12 cellular contexts compared by ENCODE assay signal in genomic region chr11:13288375-13289029, GRCh38. TPM values are rescaled to one million over a fixed set of nuclear protein-coding genes. Genes with fewer than 3 reads are reported as not detected.
A peak's percentile ranks its signal among the peaks of the same experiment; 100 is the strongest.
DNase-seq lines count a peak whose midpoint lies in the region; ATAC-seq, FAIRE-seq and TF ChIP-seq lines count a peak whose summit lies in the region.
"Had no signal": no experiment of that assay in that cellular context is flagged by ENCODE, and none has a peak within 500 bp of the region (broad histone marks: within the 10 kb centered on the region; RNA-seq: fewer than 3 reads in every experiment).

No MANE protein-coding gene starts in this region.

- ATAC-seq in GM18867 (IDR thresholded peaks at IDR 0.05; ENCODE audit: unreplicated experiment) (peak; percentile 58), HepG2 (no peak)

- no peak for TF ChIP-seq RAD21 in HepG2 (CRISPR knock-in tag; IDR thresholded peaks at IDR 0.05)

- no peaks in the 10 kb centered on the region for H3K9me3 ChIP-seq in CD4-positive, alpha-beta memory T cell (ENCODE audit: control insufficient read depth in 1 of 2, low read length in 2 of 2)
- no peaks in the 10 kb centered on the region for H3K9me3 ChIP-seq in HepG2 (ENCODE audit: low read length)
- H3K9me3 ChIP-seq: pancreas had no signal

- POLR2A ChIA-PET in CD4-positive, alpha-beta memory T cell (lab: Charles Lee; ENCODE audit: partially characterized antibody) = no interaction called here
- POLR2A ChIA-PET in HepG2 (lab: Yijun Ruan, JAX) = no interaction called here

- no peaks in the 10 kb centered on the region for H3K27me3 Mint-ChIP-seq in CD4-positive, alpha-beta memory T cell
- H3K27me3 Mint-ChIP-seq: CD4-positive, alpha-beta T cell had no signal

- BruUV-seq in HepG2 (replicated peaks; lab: Mats Ljungman, UMichigan) = no TSS peak

- no peak overlapping the region for H2AFZ ChIP-seq in HepG2 (ENCODE audit: low read length)

- no peak overlapping the region for H3K4me2 ChIP-seq in HepG2 (ENCODE audit: low read depth, low read length)

- no peaks in the 10 kb centered on the region for H3K27me3 ChIP-seq in CD4-positive, alpha-beta memory T cell (ENCODE audit: insufficient read depth, low read length)
- H3K27me3 ChIP-seq in HepG2 (ENCODE audit: control insufficient read depth in 1 of 2, insufficient read depth in 2 of 2, low read length in 2 of 2) = no peaks in the 10 kb centered on the region; a peak in 1 of 5 replicates
- H3K27me3 ChIP-seq: pancreas had no signal

- TF ChIP-seq CTCF in fibroblast of the aortic adventitia (IDR thresholded peaks at IDR 0.05; ENCODE audit: insufficient read depth, low read length) (no peak), HepG2 (CRISPR knock-in tag; IDR thresholded peaks at IDR 0.05) (no peak)

- H3K9ac ChIP-seq in HepG2 (ENCODE audit: insufficient read depth, low read depth, low read length) = no peak overlapping the region

- peaks cover 62 to 98% (median 77%) of the 10 kb centered on the region in 4 donors for H3K4me1 Mint-ChIP-seq in CD4-positive, alpha-beta memory T cell

- peaks cover 0 to 10% of the 10 kb centered on the region in 2 donors for H3K36me3 Mint-ChIP-seq in CD4-positive, alpha-beta memory T cell

- in situ Hi-C loops in HepG2 (cut with HindIII; ENCODE audit: extremely low pct_ligation_motif_present, low pct_unique_long_range_greater_than_20kb) = no loop called here

- no peak overlapping the region for H3K27ac ChIP-seq in CD4-positive, alpha-beta memory T cell (ENCODE audit: low read depth, low read length)
- H3K27ac ChIP-seq in HepG2 (ENCODE audit: extremely low read length, insufficient read depth, low read length) = no peak overlapping the region
- H3K27ac ChIP-seq: pancreas had no signal

- CTCF ChIA-PET in CD4-positive, alpha-beta memory T cell (lab: Charles Lee; ENCODE audit: partially characterized antibody) = no interaction called here
- CTCF ChIA-PET in HepG2 (lab: Yijun Ruan, JAX; ENCODE audit: low intra/inter-chr PET ratio, low total read pairs) = no interaction called here

- whole genome bisulfite sequencing in HepG2 (ENCODE audit: low lambda C conversion rate) = 35% methylated on average over 3 of the region's 3 CpGs

- FAIRE-seq in HepG2 (lab: Jason Lieb, UNC) = no peak
- FAIRE-seq: H1, pancreas had no signal

- no peak for TF ChIP-seq POLR2A in HepG2 (IDR thresholded peaks at IDR 0.05; ENCODE audit: insufficient read depth in 1 of 2, low read depth in 2 of 2, low read length in 2 of 2)

- peak overlapping the region in 6 of 7 donors; percentile 11 to 77 (median 56) for H3K27ac Mint-ChIP-seq in CD4-positive, alpha-beta memory T cell
- H3K27ac Mint-ChIP-seq: CD4-positive, alpha-beta T cell had no signal

- no peaks in the 10 kb centered on the region for H3K36me3 ChIP-seq in CD4-positive, alpha-beta memory T cell (ENCODE audit: insufficient read depth, low read length)
- H3K36me3 ChIP-seq in HepG2 (replicated peaks in 1 of 2; ENCODE audit: control insufficient read depth in 1 of 2, insufficient read depth in 2 of 2, low read length in 2 of 2) = no peaks in the 10 kb centered on the region
- H3K36me3 ChIP-seq: pancreas had no signal

- TF ChIP-seq EP300 in HepG2 (IDR thresholded peaks at IDR 0.05; ENCODE audit: low read depth in 2 of 2, low read length in 2 of 2) (no peak), HepG2 (CRISPR knock-in tag; IDR thresholded peaks at IDR 0.05; ENCODE audit: borderline replicate concordance) (no peak)

- no peak overlapping the region for H3K4me3 ChIP-seq in CD4-positive, alpha-beta memory T cell (ENCODE audit: low read length in 2 of 2)
- H3K4me3 ChIP-seq in fibroblast of the aortic adventitia (ENCODE audit: low read depth, low read length) (no peak overlapping the region), HepG2 (replicated peaks in 1 of 3; ENCODE audit: insufficient read depth in 1 of 3, low read depth in 2 of 3, low read length in 3 of 3) (no peak overlapping the region)
- H3K4me3 ChIP-seq: pancreas had no signal

- DNase-seq in CD4-positive, alpha-beta memory T cell = no peak
- DNase-seq in NCI-H69 (lab: John Stamatoyannopoulos, UW) = peak; percentile 23
- DNase-seq in fibroblast of the aortic adventitia (ENCODE audit: low read depth) = peak; percentile 23
- DNase-seq in inferior parietal cortex (ENCODE audit: extremely low spot score) = no peak
- no peak for DNase-seq in NCI-H226
- DNase-seq in HepG2 (ENCODE audit: low spot score) = no peak
- no peak for DNase-seq in NCI-H1694 treated with DMSO at 0.1 percent for 48 hours (lab: John Stamatoyannopoulos, UW)
- DNase-seq: CD4-positive, alpha-beta T cell; pancreas; stimulated activated CD4-positive, alpha-beta T cell treated with anti-CD3 and anti-CD28 coated beads, Interleukin-4, amount 100 ng/mL, for 24 hours had no signal

- H3K4me1 ChIP-seq in CD4-positive, alpha-beta memory T cell (ENCODE audit: insufficient read depth, low read length) = peaks cover 75% of the 10 kb centered on the region
- no peaks in the 10 kb centered on the region for H3K4me1 ChIP-seq in HepG2 (ENCODE audit: insufficient read depth, low read length)
- H3K4me1 ChIP-seq: pancreas had no signal

- intact Hi-C loops in CD4-positive, alpha-beta memory T cell (cut with micrococcal nuclease) = no loop called here
- intact Hi-C loops in HepG2 (cut with micrococcal nuclease; ENCODE audit: unreplicated experiment) = no loop called here

- H4K20me1 ChIP-seq in HepG2 (ENCODE audit: insufficient read depth, low read length) = no peaks in the 10 kb centered on the region

- no peaks in the 10 kb centered on the region for H3K9me3 Mint-ChIP-seq in CD4-positive, alpha-beta memory T cell
- H3K9me3 Mint-ChIP-seq: CD4-positive, alpha-beta T cell had no signal

- peak overlapping the region in 4 of 8 donors; percentile 6 to 63 (median 32) for H3K4me3 Mint-ChIP-seq in CD4-positive, alpha-beta memory T cell
- H3K4me3 Mint-ChIP-seq: CD4-positive, alpha-beta T cell had no signal

- H3K79me2 ChIP-seq in HepG2 (ENCODE audit: insufficient read depth, low read length) = no peaks in the 10 kb centered on the region

TF ChIP-seq in HepG2, 621 proteins besides CTCF, POLR2A, EP300 and RAD21 (continues in another document):
- TF ChIP-seq DPF2 (CRISPR knock-in tag; IDR thresholded peaks at IDR 0.05; ENCODE audit: borderline replicate concordance, low read depth) (no peak), NFIB (CRISPR knock-in tag; IDR thresholded peaks at IDR 0.05; ENCODE audit: borderline replicate concordance) (no peak), POGK (CRISPR knock-in tag; conservative IDR thresholded peaks at IDR 0.05) (no peak), BRF2 (CRISPR knock-in tag; IDR thresholded peaks at IDR 0.05) (no peak), RELA (CRISPR knock-in tag; IDR thresholded peaks at IDR 0.05) (no peak), ZNF296 (CRISPR knock-in tag; conservative IDR thresholded peaks at IDR 0.05) (no peak)

RNA-seq across cellular contexts. Expression of gene BMAL1, which starts 10.9 kb away (rescaled TPM):
- total RNA-seq in CD4-positive, alpha-beta memory T cell = 100 to 1,000 TPM; 101 to 112 TPM
- polyA plus RNA-seq in CD4-positive, alpha-beta memory T cell = 10 to 100 TPM; 18.8 to 38.8 TPM
- 5.5 and 6.1 TPM in 2 replicates for total RNA-seq in fibroblast of the aortic adventitia (ENCODE audit: low replicate concordance)
- total RNA-seq in HepG2 (2016; rRNA removed; fragmentation: Illumina TruSeq; extraction: Trizol) = 4.8 and 5.0 TPM in 2 replicates
- 1.9 and 3.3 TPM in 2 replicates for total RNA-seq in HepG2 (2016; cell fraction: cytosol; rRNA removed; fragmentation: Illumina TruSeq; extraction: Trizol; ENCODE audit: low read depth)
- total RNA-seq in HepG2 (2016; cell fraction: insoluble cytoplasmic fraction; rRNA removed; fragmentation: Illumina TruSeq; extraction: Trizol) = 4.8 and 5.5 TPM in 2 replicates
- total RNA-seq in HepG2 (2016; cell fraction: membrane; rRNA removed; fragmentation: Illumina TruSeq; extraction: Trizol) = 5.3 and 5.5 TPM in 2 replicates
- 5.3 and 7.6 TPM in 2 replicates for total RNA-seq in HepG2 (2016; cell fraction: nucleus; rRNA removed; fragmentation: Illumina TruSeq; extraction: Trizol)
- polyA plus RNA-seq in HepG2 (2011; rRNA removed) = 3.3 and 4.5 TPM in 2 replicates
- 2.1 and 2.8 TPM in 2 replicates for polyA plus RNA-seq in HepG2 (2011; cell fraction: cytosol; rRNA removed)
- 4.7 and 5.0 TPM in 2 replicates for polyA plus RNA-seq in HepG2 (2011; cell fraction: nucleus; rRNA removed)
- polyA plus RNA-seq in HepG2 (2012) = 5.6 and 6.9 TPM in 2 replicates
- polyA plus RNA-seq in HepG2 (2016; cell fraction: cytosol; fragmentation: Illumina TruSeq; extraction: Trizol; ENCODE audit: low read depth) = 1.5 and 2.8 TPM in 2 replicates
- polyA plus RNA-seq in HepG2 (2016; cell fraction: insoluble cytoplasmic fraction; fragmentation: Illumina TruSeq; extraction: Trizol; ENCODE audit: low read depth) = 3.8 and 4.8 TPM in 2 replicates
- 3.2 and 5.1 TPM in 2 replicates for polyA plus RNA-seq in HepG2 (2016; cell fraction: membrane; fragmentation: Illumina TruSeq; extraction: Trizol; ENCODE audit: low read depth)
- 5.1 and 8.2 TPM in 2 replicates for polyA plus RNA-seq in HepG2 (2016; cell fraction: nucleus; fragmentation: Illumina TruSeq; extraction: Trizol; ENCODE audit: insufficient read depth, low read depth)
- polyA minus RNA-seq in HepG2 (2011; rRNA and poly(A)+ RNA removed; ENCODE audit: low replicate concordance) = 5.9 and 21.3 TPM in 2 replicates
- 3.9 and 8.9 TPM in 2 replicates for polyA minus RNA-seq in HepG2 (2011; cell fraction: cytosol; rRNA and poly(A)+ RNA removed)
- 9.0 and 14.3 TPM in 2 replicates for polyA minus RNA-seq in HepG2 (2011; cell fraction: nucleus; rRNA and poly(A)+ RNA removed)

Comparison
In these comparisons a context has a peak if more than half of its experiments do, and no peak if none do; other contexts are left out.
1. DNase-seq: peak in NCI-H69 (single experiment) and fibroblast of the aortic adventitia (single experiment); none in CD4-positive, alpha-beta memory T cell (0 of 5), inferior parietal cortex (single experiment), NCI-H226 (single experiment), HepG2 (single experiment) and NCI-H1694 treated with DMSO at 0.1 percent for 48 hours (single experiment).
2. RNA of gene BMAL1, which starts 10.9 kb away (total RNA-seq): 101 to 112 TPM in CD4-positive, alpha-beta memory T cell; 5.5 to 6.1 TPM in fibroblast of the aortic adventitia and 1.9 to 7.6 TPM in HepG2; every median in the first group is over 10 times any median in the second.